ENCODE assay signal across 1 cellular context in the genomic region with DNA sequence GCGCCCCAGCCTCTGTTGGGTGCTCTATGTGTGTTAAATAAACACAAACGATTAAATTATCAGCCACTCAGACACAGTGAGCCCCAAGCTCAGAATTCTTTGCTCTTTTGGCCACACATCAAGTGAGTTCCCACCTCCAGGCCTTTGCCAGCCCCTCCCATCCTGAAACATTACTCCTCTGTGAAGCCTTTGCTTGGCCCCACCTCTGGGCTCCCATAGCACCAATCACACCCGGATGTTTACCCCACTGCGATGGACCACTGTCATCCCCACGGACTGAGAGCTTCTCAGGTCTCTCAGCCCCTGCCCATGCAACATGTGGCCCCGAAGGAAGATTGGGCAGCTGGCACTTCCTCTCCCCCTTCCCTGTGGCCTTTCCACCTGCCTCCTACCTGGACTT.
A peak's percentile ranks its signal among the peaks of the same experiment; 100 is the strongest.
TF ChIP-seq lines count a peak whose summit lies in the region.

No MANE protein-coding gene starts in this region.

TF ChIP-seq in HEK293, 187 proteins besides CTCF, POLR2A, EP300 and RAD21 (continued from another document):
- TF ChIP-seq, protein P1, sequence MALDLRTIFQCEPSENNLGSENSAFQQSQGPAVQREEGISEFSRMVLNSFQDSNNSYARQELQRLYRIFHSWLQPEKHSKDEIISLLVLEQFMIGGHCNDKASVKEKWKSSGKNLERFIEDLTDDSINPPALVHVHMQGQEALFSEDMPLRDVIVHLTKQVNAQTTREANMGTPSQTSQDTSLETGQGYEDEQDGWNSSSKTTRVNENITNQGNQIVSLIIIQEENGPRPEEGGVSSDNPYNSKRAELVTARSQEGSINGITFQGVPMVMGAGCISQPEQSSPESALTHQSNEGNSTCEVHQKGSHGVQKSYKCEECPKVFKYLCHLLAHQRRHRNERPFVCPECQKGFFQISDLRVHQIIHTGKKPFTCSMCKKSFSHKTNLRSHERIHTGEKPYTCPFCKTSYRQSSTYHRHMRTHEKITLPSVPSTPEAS (tag by site-specific recombination; IDR thresholded peaks at IDR 0.05): no peak
- TF ChIP-seq, protein P2, sequence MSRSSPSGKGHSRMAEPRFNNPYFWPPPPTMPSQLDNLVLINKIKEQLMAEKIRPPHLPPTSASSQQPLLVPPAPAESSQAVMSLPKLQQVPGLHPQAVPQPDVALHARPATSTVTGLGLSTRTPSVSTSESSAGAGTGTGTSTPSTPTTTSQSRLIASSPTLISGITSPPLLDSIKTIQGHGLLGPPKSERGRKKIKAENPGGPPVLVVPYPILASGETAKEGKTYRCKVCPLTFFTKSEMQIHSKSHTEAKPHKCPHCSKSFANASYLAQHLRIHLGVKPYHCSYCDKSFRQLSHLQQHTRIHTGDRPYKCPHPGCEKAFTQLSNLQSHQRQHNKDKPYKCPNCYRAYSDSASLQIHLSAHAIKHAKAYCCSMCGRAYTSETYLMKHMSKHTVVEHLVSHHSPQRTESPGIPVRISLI (tag by site-specific recombination; IDR thresholded peaks at IDR 0.05): no peak
- TF ChIP-seq SCRT2 (tag by site-specific recombination; IDR thresholded peaks at IDR 0.05): peak; percentile 73
- 0 out of 2 replicates have a peak, but pooled peaks have one; percentile 35 for TF ChIP-seq ZNF600 (tag by site-specific recombination; IDR thresholded peaks at IDR 0.05)
TF ChIP-seq in HEK293: peak in this region for 2.
